ENCODE assay signal across 8 cellular contexts in genomic region chr1:150696995-150697927, GRCh38. TPM values are rescaled to one million over a fixed set of nuclear protein-coding genes. Genes with fewer than 3 reads are reported as not detected.
A peak's percentile ranks its signal among the peaks of the same experiment; 100 is the strongest.
DNase-seq lines count a peak whose midpoint lies in the region; ATAC-seq and TF ChIP-seq lines count a peak whose summit lies in the region.

GOLPH3L (minus strand) TSS chr1:150697154; CDS start chr1:150694838, 2,316 bp downstream.

- H3K4me1 Mint-ChIP-seq in activated T-cell treated with anti-CD3 and anti-CD28 coated beads, Interleukin-2, amount 50 U/mL, for 4 hours (ENCODE audit: low read depth) = peaks cover 29% of the 10 kb centered on the region

- peak within 1 kb of the TSS; percentile 90 for H3K27ac ChIP-seq in Panc1 (ENCODE audit: low read length)
- H3K27ac ChIP-seq in esophagus muscularis mucosa (replicated peaks in 1 of 4) = peak within 1 kb of the TSS; percentile 69 to 81 (median 78)
- H3K27ac ChIP-seq in muscle layer of duodenum (ENCODE audit: low read length) = peak within 1 kb of the TSS; percentile 65

- no peak for TF ChIP-seq POLR2A in esophagus muscularis mucosa (IDR thresholded peaks at IDR 0.05; ENCODE audit: low read depth)

- peaks cover 3% of the 10 kb centered on the region; the same call in 1 of the 2 replicates for H3K27me3 ChIP-seq in Panc1 (ENCODE audit: control insufficient read depth, insufficient read depth, low read length)
- H3K27me3 ChIP-seq in esophagus muscularis mucosa = no peaks in the 10 kb centered on the region
- H3K27me3 ChIP-seq in muscle layer of duodenum (ENCODE audit: low read depth, low read length) = no peaks in the 10 kb centered on the region

- ATAC-seq in GM21723 (IDR thresholded peaks at IDR 0.05; ENCODE audit: unreplicated experiment) = peak; percentile 99
- ATAC-seq in Panc1 = peak; percentile 100
- peak; percentile 100 for ATAC-seq in activated T-cell treated with anti-CD3 and anti-CD28 coated beads, Interleukin-2, amount 50 U/mL, for 4 hours

- intact Hi-C loops in Panc1 (cut with micrococcal nuclease; ENCODE audit: unreplicated experiment) = no loop called here
- intact Hi-C loops in esophagus muscularis mucosa (cut with DNase I) = loop anchor here (10.0 kb wide), 1 partner anchor 308 kb away; the partner anchor contains the start of genes MINDY1 and PRUNE1

- peak within 1 kb of the TSS; percentile 96 for H3K4me3 Mint-ChIP-seq in activated T-cell treated with anti-CD3 and anti-CD28 coated beads, Interleukin-2, amount 50 U/mL, for 4 hours

- in situ Hi-C loops in Panc1 (cut with HindIII; ENCODE audit: low pct_unique_long_range_greater_than_20kb, low sequenced_read_pairs) = no loop called here

- POLR2A ChIA-PET in Panc1 (lab: Charles Lee) = interaction anchor here (0.5 to 1.0 kb wide), 9 partner anchors 10 to 939 kb away, joined by 3 to 12 read pairs (median 4); partner anchors contain the start of genes MCL1 and RPRD2

- H3K9me3 ChIP-seq in Panc1 (ENCODE audit: control insufficient read depth, insufficient read depth, low read depth, low read length) (no peaks in the 10 kb centered on the region), esophagus muscularis mucosa (no peaks in the 10 kb centered on the region), muscle layer of duodenum (ENCODE audit: control insufficient read depth in 1 of 2, low read length in 2 of 2) (no peaks in the 10 kb centered on the region)

- H3K4me1 ChIP-seq in Panc1 (ENCODE audit: control insufficient read depth, insufficient read depth, low read length) (peaks cover 8% of the 10 kb centered on the region; the same call in 1 of the 2 replicates), esophagus muscularis mucosa (peaks cover 14 to 37% (median 33%) of the 10 kb centered on the region in 4 donors), muscle layer of duodenum (ENCODE audit: control insufficient read depth in 1 of 2, insufficient read depth in 2 of 2, low read length in 2 of 2) (peaks cover 3 to 10% of the 10 kb centered on the region in 2 donors)

- H3K36me3 ChIP-seq in Panc1 (ENCODE audit: control insufficient read depth, insufficient read depth, low read length) = peaks cover 10% of the 10 kb centered on the region
- peaks cover 5 to 22% (median 17%) of the 10 kb centered on the region in 4 donors for H3K36me3 ChIP-seq in esophagus muscularis mucosa
- peaks cover 3 to 6% of the 10 kb centered on the region in 2 donors for H3K36me3 ChIP-seq in muscle layer of duodenum (ENCODE audit: control insufficient read depth in 1 of 2, insufficient read depth in 2 of 2, low read length in 2 of 2)

- TF ChIP-seq CTCF in Panc1 (IDR thresholded peaks at IDR 0.05) (no peak), esophagus muscularis mucosa (IDR thresholded peaks at IDR 0.05) (peak in 1 of 3 experiments; percentile 29)

- DNase-seq in DMS153 (lab: John Stamatoyannopoulos, UW) (peak; percentile 100), KG1 (lab: John Stamatoyannopoulos, UW) (peak; percentile 97), Panc1 (ENCODE audit: low read depth, low spot score) (peak; percentile 98), esophagus muscularis mucosa (ENCODE audit: extremely low spot score) (peak; percentile 97)
- peak; percentile 80 for DNase-seq in activated T-cell treated with anti-CD3 and anti-CD28 coated beads, Interleukin-2, amount 50 U/mL, for 4 hours
- peak; percentile 79 to 86 for DNase-seq in stimulated activated CD8-positive, alpha-beta memory T cell treated with anti-CD3 and anti-CD28 coated beads, Interleukin-7, amount 100 ng/mL, for 4 hours (ENCODE audit: low read depth in 2 of 2)

- no TSS peak for BruUV-seq in Panc1 (replicated peaks; lab: Mats Ljungman, UMichigan)

- H3K9me3 Mint-ChIP-seq in activated T-cell treated with anti-CD3 and anti-CD28 coated beads, Interleukin-2, amount 50 U/mL, for 4 hours = no peaks in the 10 kb centered on the region

- H3K4me3 ChIP-seq in Panc1 (ENCODE audit: low read depth in 2 of 2, low read length in 2 of 2) = peak within 1 kb of the TSS; percentile 81 to 83
- H3K4me3 ChIP-seq in esophagus muscularis mucosa = peak within 1 kb of the TSS; percentile 66 to 75 (median 69)
- peak within 1 kb of the TSS; percentile 78 to 80 for H3K4me3 ChIP-seq in muscle layer of duodenum (ENCODE audit: low read depth in 1 of 2, low read length in 2 of 2)

- peaks cover 3% of the 10 kb centered on the region for H3K27me3 Mint-ChIP-seq in activated T-cell treated with anti-CD3 and anti-CD28 coated beads, Interleukin-2, amount 50 U/mL, for 4 hours (ENCODE audit: low read depth)

- WGBS in esophagus muscularis mucosa = 1% methylated on average over 18 of the region's 18 CpGs

- peaks cover 12% of the 10 kb centered on the region for H3K36me3 Mint-ChIP-seq in activated T-cell treated with anti-CD3 and anti-CD28 coated beads, Interleukin-2, amount 50 U/mL, for 4 hours (ENCODE audit: insufficient read depth)

- no peak for TF ChIP-seq EP300 in esophagus muscularis mucosa (IDR thresholded peaks at IDR 0.05)

- CTCF ChIA-PET in Panc1 (lab: Charles Lee) = interaction anchor here (0.6 kb wide), 2 partner anchors 248 to 604 kb away, joined by 3 to 4 read pairs; no protein-coding TSS in a partner anchor

RNA-seq across cellular contexts. Expression of gene GOLPH3L, which starts in this region (rescaled TPM):
- 19.6 TPM for total RNA-seq in Panc1 (2021; ENCODE audit: unreplicated experiment)
- polyA plus RNA-seq in Panc1 (2012; ENCODE audit: insufficient read length) = 15.2 TPM
- total RNA-seq in activated T-cell treated with anti-CD3 and anti-CD28 coated beads, Interleukin-2, amount 50 U/mL, for 4 hours = 10 to 100 TPM; 11.2 to 11.9 (median 11.5) TPM
- total RNA-seq in esophagus muscularis mucosa = 10 to 100 TPM; 16.2 to 23.9 (median 21.6) TPM

Comparison
In these comparisons a context has a peak if more than half of its experiments do, and no peak if none do; other contexts are left out.
1. Peak in every context shown above with its lines: DNase-seq, ATAC-seq, H3K4me3 ChIP-seq and H3K27ac ChIP-seq.